1 cellular context compared by ENCODE assay signal in genomic region chr3:127443581-127444375, GRCh38.
TF ChIP-seq lines count a peak whose summit lies in the region.

No MANE protein-coding gene starts in this region.

TF ChIP-seq in HepG2, 621 proteins besides CTCF, POLR2A, EP300 and RAD21 (continued from another document):
- TF ChIP-seq RERE (CRISPR knock-in tag; IDR thresholded peaks at IDR 0.05; ENCODE audit: low read depth) (no peak), ZNF253 (CRISPR knock-in tag; IDR thresholded peaks at IDR 0.05; ENCODE audit: borderline replicate concordance) (no peak), ARHGAP35 (CRISPR knock-in tag; IDR thresholded peaks at IDR 0.05; ENCODE audit: borderline replicate concordance) (no peak), HNF4G (IDR thresholded peaks at IDR 0.05; ENCODE audit: borderline replicate concordance, low read depth, low read length) (no peak), HNF4G (CRISPR knock-in tag; IDR thresholded peaks at IDR 0.05; ENCODE audit: borderline replicate concordance, low read depth) (no peak), FOXK2 (IDR thresholded peaks at IDR 0.05) (no peak), SYNCRIP (IDR thresholded peaks at IDR 0.05; ENCODE audit: insufficient read depth, low read depth, low read length) (no peak), STAG1 (CRISPR knock-in tag; IDR thresholded peaks at IDR 0.05) (no peak)
- TF ChIP-seq, protein P1, sequence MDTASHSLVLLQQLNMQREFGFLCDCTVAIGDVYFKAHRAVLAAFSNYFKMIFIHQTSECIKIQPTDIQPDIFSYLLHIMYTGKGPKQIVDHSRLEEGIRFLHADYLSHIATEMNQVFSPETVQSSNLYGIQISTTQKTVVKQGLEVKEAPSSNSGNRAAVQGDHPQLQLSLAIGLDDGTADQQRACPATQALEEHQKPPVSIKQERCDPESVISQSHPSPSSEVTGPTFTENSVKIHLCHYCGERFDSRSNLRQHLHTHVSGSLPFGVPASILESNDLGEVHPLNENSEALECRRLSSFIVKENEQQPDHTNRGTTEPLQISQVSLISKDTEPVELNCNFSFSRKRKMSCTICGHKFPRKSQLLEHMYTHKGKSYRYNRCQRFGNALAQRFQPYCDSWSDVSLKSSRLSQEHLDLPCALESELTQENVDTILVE (CRISPR knock-in tag; IDR thresholded peaks at IDR 0.05), result no peak
